In the genomic region with DNA sequence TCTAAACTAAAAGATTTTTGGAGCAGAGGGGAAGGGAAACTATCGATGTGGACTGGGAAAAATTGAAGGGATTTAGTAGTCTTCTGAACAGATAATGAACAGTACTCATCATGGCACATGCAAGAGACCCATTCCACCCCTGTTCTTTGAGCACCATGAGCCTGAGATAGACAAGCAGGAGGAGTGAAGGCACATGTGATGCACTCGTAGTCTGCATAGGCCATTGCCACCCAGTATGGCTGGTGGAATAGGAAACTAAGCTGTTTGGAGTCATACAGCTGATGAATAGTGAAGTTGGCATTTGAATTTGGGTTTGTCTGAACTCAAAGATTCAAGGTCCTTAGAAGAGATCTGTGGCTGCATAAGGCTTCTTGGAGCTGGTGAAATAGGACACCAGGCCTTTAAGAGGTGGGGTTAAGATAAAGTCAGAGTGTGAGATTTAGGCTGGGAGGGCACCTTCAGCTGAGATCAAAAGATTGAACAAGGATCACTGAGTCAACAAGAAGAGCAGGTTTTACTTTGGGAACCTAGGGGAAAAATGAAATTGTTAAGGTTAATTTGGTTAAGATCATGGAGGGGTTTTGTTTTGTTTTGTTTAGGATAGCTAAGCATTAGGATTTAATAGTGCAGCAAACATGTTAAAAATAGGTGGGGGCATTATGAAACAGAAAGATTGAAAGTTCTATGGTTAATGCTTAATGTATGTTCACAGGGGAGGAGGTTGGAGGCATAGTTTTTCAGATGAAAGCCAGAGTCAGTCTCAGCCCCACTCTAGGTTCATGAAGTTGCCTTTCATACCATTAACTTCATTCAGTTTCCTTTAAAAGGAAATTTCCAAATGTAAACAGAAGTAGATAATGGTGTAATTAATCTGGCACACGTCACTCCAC, we compare ENCODE assay signal across 9 cellular contexts.
DNase-seq lines count a peak whose midpoint lies in the region; ATAC-seq and TF ChIP-seq lines count a peak whose summit lies in the region.
"Had no signal": no experiment of that assay in that cellular context is flagged by ENCODE, and none has a peak within 500 bp of the region (broad histone marks: within the 10 kb centered on the region; RNA-seq: fewer than 3 reads in every experiment).

No MANE protein-coding gene starts in this region.

- no peaks in the 10 kb centered on the region for H3K9me3 Mint-ChIP-seq in activated CD4-positive, alpha-beta memory T cell treated with anti-CD3 and anti-CD28 coated beads for 36 hours

- peaks cover 3% of the 10 kb centered on the region; the same call in 1 of the 2 replicates for H4K20me1 ChIP-seq in PC-9 (ENCODE audit: insufficient read depth)

- POLR2A ChIA-PET in PC-9 (lab: Charles Lee; ENCODE audit: unreplicated experiment) = interaction anchor here (0.7 kb wide), 1 partner anchor 145 kb away, joined by 4 read pairs; no protein-coding TSS in a partner anchor
- POLR2A ChIA-PET in activated CD4-positive, alpha-beta memory T cell treated with anti-CD3 and anti-CD28 coated beads for 36 hours (lab: Charles Lee) = no interaction called here

- H3K4me3 ChIP-seq in PC-9 (no peak overlapping the region), gastrocnemius medialis (no peak overlapping the region)

- peak; percentile 88 for ATAC-seq in HG02678 (IDR thresholded peaks at IDR 0.05; ENCODE audit: unreplicated experiment)
- ATAC-seq in gastrocnemius medialis = peak in 1 of 2 donors; percentile 43
- ATAC-seq: PC-3 had no signal

- no peak overlapping the region for H3K4me3 Mint-ChIP-seq in activated CD4-positive, alpha-beta memory T cell treated with anti-CD3 and anti-CD28 coated beads for 36 hours

- no peaks in the 10 kb centered on the region for H3F3A ChIP-seq in PC-9 (ENCODE audit: insufficient read depth, low read depth)

- no peaks in the 10 kb centered on the region for H3K36me3 ChIP-seq in PC-9 (ENCODE audit: low read depth)
- no peaks in the 10 kb centered on the region for H3K36me3 ChIP-seq in gastrocnemius medialis

- TF ChIP-seq CTCF in PC-9 (conservative IDR thresholded peaks at IDR 0.05) (no peak), gastrocnemius medialis (IDR thresholded peaks at IDR 0.05 in 4 of 5, conservative IDR thresholded peaks at IDR 0.05 in 1 of 5) (no peak)

- peaks cover 43% of the 10 kb centered on the region for H3K4me1 Mint-ChIP-seq in activated CD4-positive, alpha-beta memory T cell treated with anti-CD3 and anti-CD28 coated beads for 36 hours (ENCODE audit: low read depth)

- H3K27me3 Mint-ChIP-seq in activated CD4-positive, alpha-beta memory T cell treated with anti-CD3 and anti-CD28 coated beads for 36 hours = no peaks in the 10 kb centered on the region

- peak; percentile 28 for DNase-seq in NCI-H748 (lab: John Stamatoyannopoulos, UW; ENCODE audit: unreplicated experiment)
- DNase-seq in NCI-H748 treated with DMSO at 0.1 percent for 48 hours (lab: John Stamatoyannopoulos, UW) = no peak
- DNase-seq in PC-9 = peak in 1 of 2 experiments; percentile 48
- no peak for DNase-seq in gastrocnemius medialis
- no peak for DNase-seq in activated CD4-positive, alpha-beta memory T cell treated with anti-CD3 and anti-CD28 coated beads for 36 hours
- DNase-seq in NOMO-1 treated with dmso at 0.1 percent for 144 hours (lab: John Stamatoyannopoulos, UW; ENCODE audit: unreplicated experiment) = no peak
- DNase-seq in anterior cingulate cortex (lab: John Stamatoyannopoulos, UW) = no peak
- DNase-seq: PC-3 had no signal

- H3K9me3 ChIP-seq in PC-9 (ENCODE audit: insufficient read depth, low read depth) (no peaks in the 10 kb centered on the region), gastrocnemius medialis (no peaks in the 10 kb centered on the region)

- peak overlapping the region; percentile 34 for H3K4me2 ChIP-seq in PC-9

- H3K36me3 Mint-ChIP-seq in activated CD4-positive, alpha-beta memory T cell treated with anti-CD3 and anti-CD28 coated beads for 36 hours = peaks cover 3% of the 10 kb centered on the region

- H3K9me2 ChIP-seq in PC-9 (ENCODE audit: insufficient read depth) = no peaks in the 10 kb centered on the region

- H2AFZ ChIP-seq in PC-9 = no peak overlapping the region

- H3K79me2 ChIP-seq in PC-9 (ENCODE audit: low read depth) = peaks cover 18% of the 10 kb centered on the region

- H3K27me3 ChIP-seq in PC-9 (ENCODE audit: insufficient read depth, low read depth) (no peaks in the 10 kb centered on the region), gastrocnemius medialis (no peaks in the 10 kb centered on the region)

- intact Hi-C loops in PC-9 (cut with micrococcal nuclease; ENCODE audit: unreplicated experiment) (no loop called here), gastrocnemius medialis (cut with DNase I; ENCODE audit: low total_unique reads) (no loop called here)
- intact Hi-C loops in activated CD4-positive, alpha-beta memory T cell treated with anti-CD3 and anti-CD28 coated beads for 36 hours (cut with micrococcal nuclease) = no loop called here

- TF ChIP-seq POLR2A in gastrocnemius medialis (IDR thresholded peaks at IDR 0.05) = no peak

- H3K27ac Mint-ChIP-seq in activated CD4-positive, alpha-beta memory T cell treated with anti-CD3 and anti-CD28 coated beads for 36 hours = no peak overlapping the region

- in situ Hi-C loops in gastrocnemius medialis (cut with MboI; ENCODE audit: low sequenced_read_pairs in 4 of 4) = no loop called here

- no peak overlapping the region; the same call in 1 of the 2 replicates for H3K27ac ChIP-seq in PC-9
- H3K27ac ChIP-seq in gastrocnemius medialis = peak overlapping the region in 3 of 4 donors; percentile 21 to 35 (median 30)

- CTCF ChIA-PET in PC-9 (lab: Charles Lee) = no interaction called here
- CTCF ChIA-PET in activated CD4-positive, alpha-beta memory T cell treated with anti-CD3 and anti-CD28 coated beads for 36 hours (lab: Charles Lee) = no interaction called here

- no TSS peak for BruUV-seq in PC-9 (replicated peaks; lab: Mats Ljungman, UMichigan)

- H3K4me1 ChIP-seq in PC-9 (replicated peaks; ENCODE audit: insufficient read depth) (peaks cover 15% of the 10 kb centered on the region), gastrocnemius medialis (peaks cover 25 to 38% of the 10 kb centered on the region in 2 donors)
